In genomic region chr10:132962623-132963429, GRCh38 we compare ENCODE assay signal across 1 cellular context.
A peak's percentile ranks its signal among the peaks of the same experiment; 100 is the strongest.
TF ChIP-seq lines count a peak whose summit lies in the region.

No MANE protein-coding gene starts in this region.

TF ChIP-seq in GM12878, 131 proteins besides CTCF, POLR2A, EP300 and RAD21 (continued from another document):
- no peak for TF ChIP-seq E2F8 (IDR thresholded peaks at IDR 0.05; ENCODE audit: low read depth, partially characterized antibody)
- TF ChIP-seq IKZF1 (conservative IDR thresholded peaks at IDR 0.05): no peak
- TF ChIP-seq JUNB (IDR thresholded peaks at IDR 0.05): peak; percentile 76
TF ChIP-seq in GM12878: peak in this region for 6.
